ENCODE assay signal across 8 cellular contexts in genomic region chr1:229156819-229157218, GRCh38.
DNase-seq lines count a peak whose midpoint lies in the region; ATAC-seq and TF ChIP-seq lines count a peak whose summit lies in the region.
"Had no signal": no experiment of that assay in that cellular context is flagged by ENCODE, and none has a peak within 500 bp of the region (broad histone marks: within the 10 kb centered on the region; RNA-seq: fewer than 3 reads in every experiment).

No MANE protein-coding gene starts in this region.

- no peak overlapping the region for H2BK12ac ChIP-seq in H9 (ENCODE audit: insufficient read length, low read depth, low read length)

- H4K5ac ChIP-seq in H9 (ENCODE audit: insufficient read length, low read depth, low read length) = no peak overlapping the region

- no peak for TF ChIP-seq POLR2A in gastroesophageal sphincter (IDR thresholded peaks at IDR 0.05)

- no peak overlapping the region for H3K18ac ChIP-seq in H9 (ENCODE audit: insufficient read length, low read depth, low read length)

- H3K23ac ChIP-seq in H9 (ENCODE audit: insufficient read length, low read depth, low read length) = no peak overlapping the region

- TF ChIP-seq CTCF in H9 (conservative IDR thresholded peaks at IDR 0.05) (peak; percentile 58; the same call in 2 of the 3 replicates), gastroesophageal sphincter (IDR thresholded peaks at IDR 0.05) (peak in 3 of 4 experiments; percentile 72 to 82 (median 78)), smooth muscle cell (IDR thresholded peaks at IDR 0.05; ENCODE audit: borderline replicate concordance, insufficient read depth, poor library complexity, severe bottlenecking) (peak; percentile 34)

- no peak overlapping the region for H4K8ac ChIP-seq in H9 (replicated peaks; ENCODE audit: insufficient read length, low read depth, low read length)

- H3K27ac ChIP-seq in H9 (ENCODE audit: insufficient read length, low read depth, low read length) (no peak overlapping the region), gastroesophageal sphincter (peak overlapping the region in 2 of 4 donors; percentile 4 to 29), smooth muscle cell (ENCODE audit: low read depth) (no peak overlapping the region)

- H3K4ac ChIP-seq in H9 (ENCODE audit: low read depth, low read length) = no peak overlapping the region

- H4K91ac ChIP-seq in H9 (ENCODE audit: insufficient read length, low read depth, low read length) = no peak overlapping the region

- no peak overlapping the region for H3K14ac ChIP-seq in H9 (ENCODE audit: insufficient read depth, low read length)

- no peak overlapping the region for H2BK5ac ChIP-seq in H9 (ENCODE audit: insufficient read length, low read length)

- H2AFZ ChIP-seq in H9 (ENCODE audit: low read length) = no peak overlapping the region
- no peak overlapping the region for H2AFZ ChIP-seq in smooth muscle cell (ENCODE audit: low read depth)

- H3K9me3 ChIP-seq in H9 (ENCODE audit: control insufficient read depth, low read depth, low read length) = no peaks in the 10 kb centered on the region
- no peaks in the 10 kb centered on the region for H3K9me3 ChIP-seq in gastroesophageal sphincter
- H3K9me3 ChIP-seq in smooth muscle cell (replicated peaks; ENCODE audit: low read depth) = no peaks in the 10 kb centered on the region

- H3K4me3 ChIP-seq in gastroesophageal sphincter = no peak overlapping the region
- H3K4me3 ChIP-seq in smooth muscle cell = no peak overlapping the region

- H3K56ac ChIP-seq in H9 (ENCODE audit: insufficient read length, low read depth, low read length) = no peak overlapping the region

- H3K36me3 ChIP-seq in gastroesophageal sphincter (no peaks in the 10 kb centered on the region), smooth muscle cell (ENCODE audit: low read depth) (no peaks in the 10 kb centered on the region)

- H3K23me2 ChIP-seq in H9 (ENCODE audit: insufficient read length, low read depth, low read length, poor library complexity, severe bottlenecking) = no peaks in the 10 kb centered on the region

- no peak overlapping the region for H2BK20ac ChIP-seq in H9 (ENCODE audit: low read depth, low read length, poor library complexity, severe bottlenecking)

- H2BK120ac ChIP-seq in H9 (ENCODE audit: low read depth, low read length, poor library complexity, severe bottlenecking) = no peak overlapping the region

- H3K4me3 Mint-ChIP-seq in H9 = no peak overlapping the region

- no peaks in the 10 kb centered on the region for H3F3A ChIP-seq in smooth muscle cell (ENCODE audit: low read depth)

- H4K20me1 ChIP-seq in H9 (ENCODE audit: control insufficient read depth, insufficient read depth, insufficient read length) = no peaks in the 10 kb centered on the region
- no peaks in the 10 kb centered on the region for H4K20me1 ChIP-seq in smooth muscle cell (ENCODE audit: low read depth)

- DNase-seq in H9 = no peak
- peak; percentile 24 for DNase-seq in SK-N-DZ (ENCODE audit: low spot score)
- DNase-seq in smooth muscle cell (lab: John Stamatoyannopoulos, UW; ENCODE audit: unreplicated experiment) = no peak
- no peak for DNase-seq in stimulated activated CD4-positive, alpha-beta T cell treated with anti-CD3 and anti-CD28 coated beads, Interleukin-4, amount 100 ng/mL, for 1 hour
- DNase-seq: T-helper 1 cell had no signal

- H3K79me2 ChIP-seq in H9 (ENCODE audit: insufficient read depth, low read length) (no peaks in the 10 kb centered on the region), smooth muscle cell (ENCODE audit: low read depth) (no peaks in the 10 kb centered on the region)

- ATAC-seq in gastroesophageal sphincter (peak; percentile 77), HG03460 (IDR thresholded peaks at IDR 0.05; ENCODE audit: unreplicated experiment) (no peak), esophagus mucosa (no peak)

- H3K4me2 ChIP-seq in H9 (ENCODE audit: insufficient read depth, insufficient read length, low read length) (no peak overlapping the region), smooth muscle cell (no peak overlapping the region)

- no peaks in the 10 kb centered on the region for H3K79me1 ChIP-seq in H9 (ENCODE audit: insufficient read depth, low read depth, low read length, poor library complexity, severe bottlenecking)

- H3K27ac Mint-ChIP-seq in H9 = no peak overlapping the region

- H3T11ph ChIP-seq in H9 (ENCODE audit: low read length) = no peak overlapping the region

- no peak overlapping the region for H2AK5ac ChIP-seq in H9 (ENCODE audit: insufficient read length, low read length)

- H3K4me1 ChIP-seq in H9 (ENCODE audit: insufficient read depth, low read length) = no peaks in the 10 kb centered on the region; the same call in 1 of the 2 replicates
- peaks cover 0 to 20% (median 0%) of the 10 kb centered on the region in 3 donors for H3K4me1 ChIP-seq in gastroesophageal sphincter
- no peaks in the 10 kb centered on the region for H3K4me1 ChIP-seq in smooth muscle cell (ENCODE audit: low read depth)

- no peaks in the 10 kb centered on the region for H3K27me3 ChIP-seq in H9 (ENCODE audit: insufficient read depth, low read length)
- no peaks in the 10 kb centered on the region for H3K27me3 ChIP-seq in gastroesophageal sphincter
- no peaks in the 10 kb centered on the region for H3K27me3 ChIP-seq in smooth muscle cell (ENCODE audit: low read depth)

- TF ChIP-seq EP300 in gastroesophageal sphincter (IDR thresholded peaks at IDR 0.05) = no peak

- 0 out of 7 replicates have a peak, but pooled peaks cover 0 to 2% (median 0%) of the 10 kb centered on the region in 3 experiments for H3K36me3 Mint-ChIP-seq in H9 (ENCODE audit: insufficient read depth in 1 of 3, low read depth in 3 of 3)

- H3K27me3 Mint-ChIP-seq in H9 (ENCODE audit: low read depth) = peaks cover 3% of the 10 kb centered on the region; the same call in 1 of the 2 replicates

- no peak overlapping the region for H2BK15ac ChIP-seq in H9 (ENCODE audit: low read depth, low read length)

- H3K9ac ChIP-seq in H9 (ENCODE audit: extremely low read depth, insufficient read length, low read length) (no peak overlapping the region), smooth muscle cell (ENCODE audit: low read depth) (no peak overlapping the region)

- WGBS in H9 (ENCODE audit: extremely low coverage, insufficient read length, low lambda C conversion rate) = no CpG with 5 or more reads among the region's 3 CpGs
- WGBS in gastroesophageal sphincter (ENCODE audit: low coverage in 1 of 2), 2 donors = 67 to 75% methylated on average over 2 of the region's 3 CpGs
- 86% methylated on average over 3 of the region's 3 CpGs for WGBS in smooth muscle cell (ENCODE audit: low lambda C conversion rate)

- H3K4me1 Mint-ChIP-seq in H9 = peaks cover 18 to 27% of the 10 kb centered on the region in 2 experiments

- H3K9me3 Mint-ChIP-seq in H9 = no peaks in the 10 kb centered on the region
